11 cellular contexts compared by ENCODE assay signal in genomic region chr12:26704684-26705475, GRCh38.
DNase-seq lines count a peak whose midpoint lies in the region; ATAC-seq, FAIRE-seq and TF ChIP-seq lines count a peak whose summit lies in the region.
"Had no signal": no experiment of that assay in that cellular context is flagged by ENCODE, and none has a peak within 500 bp of the region (broad histone marks: within the 10 kb centered on the region; RNA-seq: fewer than 3 reads in every experiment).

No MANE protein-coding gene starts in this region.

- peaks cover 13% of the 10 kb centered on the region; the same call in 1 of the 2 replicates for H3K4me1 ChIP-seq in HUES48 (ENCODE audit: control insufficient read depth, insufficient read depth, low read length)
- peaks cover 7% of the 10 kb centered on the region for H3K4me1 ChIP-seq in astrocyte (ENCODE audit: insufficient read depth, low read length)
- peaks cover 5 to 22% (median 20%) of the 10 kb centered on the region in 4 donors for H3K4me1 ChIP-seq in liver (ENCODE audit: control insufficient read depth in 4 of 4, insufficient read depth in 4 of 4, low read length in 3 of 4)
- no peaks in the 10 kb centered on the region for H3K4me1 ChIP-seq in effector memory CD4-positive, alpha-beta T cell (ENCODE audit: control insufficient read depth, insufficient read depth, low read length, poor library complexity, severe bottlenecking)
- H3K4me1 ChIP-seq: BLaER1 had no signal

- no peak for TF ChIP-seq RAD21 in liver (IDR thresholded peaks at IDR 0.05)

- no peaks in the 10 kb centered on the region for H3K79me2 ChIP-seq in astrocyte (ENCODE audit: insufficient read depth, low read length)

- peaks cover 2% of the 10 kb centered on the region for H3K36me3 Mint-ChIP-seq in astrocyte (ENCODE audit: low read depth, unreplicated experiment)

- no peaks in the 10 kb centered on the region for H3K27me3 Mint-ChIP-seq in astrocyte (ENCODE audit: low read depth, unreplicated experiment)

- H3K27ac ChIP-seq in HUES48 (ENCODE audit: low read depth, low read length): peak overlapping the region; percentile 33
- H3K27ac ChIP-seq in astrocyte (ENCODE audit: low read depth, low read length): no peak overlapping the region
- H3K27ac ChIP-seq in liver (ENCODE audit: low read depth in 1 of 2, low read length in 2 of 2): no peak overlapping the region
- H3K27ac ChIP-seq in effector memory CD4-positive, alpha-beta T cell (ENCODE audit: insufficient read depth, low read length, poor library complexity, severe bottlenecking): no peak overlapping the region
- H3K27ac ChIP-seq: BLaER1, WERI-Rb-1 had no signal

- H3K4me1 Mint-ChIP-seq in astrocyte (ENCODE audit: low read depth, unreplicated experiment): no peaks in the 10 kb centered on the region

- FAIRE-seq in astrocyte (lab: Jason Lieb, UNC): no peak
- FAIRE-seq: frontal cortex had no signal

- DNase-seq in A172 (ENCODE audit: low spot score) (peak; percentile 7), astrocyte (ENCODE audit: low read depth) (peak; percentile 64), NCI-H1436 (lab: John Stamatoyannopoulos, UW) (no peak)
- DNase-seq in effector memory CD4-positive, alpha-beta T cell: no peak
- DNase-seq: WERI-Rb-1 had no signal

- H3K36me3 ChIP-seq in HUES48 (ENCODE audit: control insufficient read depth, insufficient read depth, low read length) (no peaks in the 10 kb centered on the region), astrocyte (ENCODE audit: insufficient read depth, low read length) (no peaks in the 10 kb centered on the region), liver (ENCODE audit: control insufficient read depth in 4 of 4, insufficient read depth in 3 of 4, low read depth in 1 of 4, low read length in 3 of 4) (peaks cover 1 to 17% (median 7%) of the 10 kb centered on the region in 4 donors)
- peaks cover 2% of the 10 kb centered on the region for H3K36me3 ChIP-seq in effector memory CD4-positive, alpha-beta T cell (ENCODE audit: control insufficient read depth, insufficient read depth, low read length)
- H3K36me3 ChIP-seq: BLaER1, WERI-Rb-1 had no signal

- no peaks in the 10 kb centered on the region for H4K20me1 ChIP-seq in astrocyte (ENCODE audit: insufficient read depth, low read length)
- H4K20me1 ChIP-seq: BLaER1 had no signal

- H3K27ac Mint-ChIP-seq in astrocyte (ENCODE audit: unreplicated experiment): no peak overlapping the region

- ATAC-seq in GM19395 (IDR thresholded peaks at IDR 0.05; ENCODE audit: unreplicated experiment) (no peak), GM19455 (IDR thresholded peaks at IDR 0.05; ENCODE audit: unreplicated experiment) (no peak)

- TF ChIP-seq CTCF in astrocyte (IDR thresholded peaks at IDR 0.05; ENCODE audit: insufficient read depth, low read depth, low read length) (no peak), liver (IDR thresholded peaks at IDR 0.05; ENCODE audit: low read depth, low read length, missing input control) (no peak)

- H3K4me3 ChIP-seq in HUES48 (ENCODE audit: low read depth, low read length): no peak overlapping the region
- H3K4me3 ChIP-seq in astrocyte (ENCODE audit: insufficient read depth, low read depth, low read length): no peak overlapping the region
- no peak overlapping the region for H3K4me3 ChIP-seq in liver (ENCODE audit: low read depth in 1 of 3, low read length in 3 of 3)
- H3K4me3 ChIP-seq in effector memory CD4-positive, alpha-beta T cell (ENCODE audit: insufficient read depth, low read depth, low read length, poor library complexity, severe bottlenecking): no peak overlapping the region
- H3K4me3 ChIP-seq: BLaER1 had no signal

- H3K9ac ChIP-seq in HUES48 (ENCODE audit: low read depth, low read length) (no peak overlapping the region; the same call in 1 of the 2 replicates), astrocyte (ENCODE audit: low read length) (no peak overlapping the region), liver (ENCODE audit: low read depth in 1 of 2, low read length in 2 of 2) (no peak overlapping the region)
- H3K9ac ChIP-seq: BLaER1 had no signal

- peak overlapping the region; percentile 33 for H3K4me2 ChIP-seq in astrocyte (ENCODE audit: low read length)
- H3K4me2 ChIP-seq: BLaER1 had no signal

- H2AFZ ChIP-seq in astrocyte (ENCODE audit: low read depth, low read length): no peak overlapping the region

- 14% methylated on average over 2 of the region's 2 CpGs for WGBS in liver

- H3K27me3 ChIP-seq in HUES48 (ENCODE audit: control insufficient read depth, insufficient read depth, low read length) (no peaks in the 10 kb centered on the region), astrocyte (ENCODE audit: insufficient read depth, low read length) (no peaks in the 10 kb centered on the region), liver (ENCODE audit: control insufficient read depth in 4 of 4, insufficient read depth in 4 of 4, low read length in 3 of 4) (no peaks in the 10 kb centered on the region)
- no peaks in the 10 kb centered on the region for H3K27me3 ChIP-seq in effector memory CD4-positive, alpha-beta T cell (replicated peaks; ENCODE audit: control insufficient read depth, insufficient read depth, low read length, poor library complexity, severe bottlenecking)
- H3K27me3 ChIP-seq: BLaER1 had no signal

- H3K4me3 Mint-ChIP-seq in astrocyte (ENCODE audit: unreplicated experiment): no peak overlapping the region

- H3K9me3 Mint-ChIP-seq in astrocyte (ENCODE audit: unreplicated experiment): no peaks in the 10 kb centered on the region

- H3K9me3 ChIP-seq in HUES48 (ENCODE audit: control insufficient read depth, insufficient read depth, low read length) (no peaks in the 10 kb centered on the region), astrocyte (ENCODE audit: insufficient read depth, low read depth, low read length) (no peaks in the 10 kb centered on the region), liver (ENCODE audit: control insufficient read depth in 4 of 4, low read length in 3 of 4) (no peaks in the 10 kb centered on the region)
- H3K9me3 ChIP-seq in effector memory CD4-positive, alpha-beta T cell (ENCODE audit: control insufficient read depth, low read length): no peaks in the 10 kb centered on the region
- H3K9me3 ChIP-seq: BLaER1 had no signal

TF ChIP-seq in liver, 16 proteins besides CTCF, POLR2A, EP300 and RAD21:
- TF ChIP-seq REST (IDR thresholded peaks at IDR 0.05): no peak
- TF ChIP-seq RXRA (IDR thresholded peaks at IDR 0.05): no peak
- no peak for TF ChIP-seq NR2F2 (IDR thresholded peaks at IDR 0.05)
- no peak for TF ChIP-seq EGR1 (IDR thresholded peaks at IDR 0.05; ENCODE audit: low read depth in 2 of 2)
- peak; percentile 19 for TF ChIP-seq FOXA2 (IDR thresholded peaks at IDR 0.05)
- no peak for TF ChIP-seq SP1 (IDR thresholded peaks at IDR 0.05)
- TF ChIP-seq JUND (IDR thresholded peaks at IDR 0.05): no peak
- TF ChIP-seq HNF4A (conservative IDR thresholded peaks at IDR 0.05): peak in 1 of 2 donors; percentile 11
- no peak for TF ChIP-seq TAF1 (conservative IDR thresholded peaks at IDR 0.05)

Comparison
In these comparisons a context has a peak if more than half of its experiments do, and no peak if none do; other contexts are left out.
1. DNase-seq: peak in A172 (single experiment) and astrocyte (single experiment); none in effector memory CD4-positive, alpha-beta T cell (0 of 3) and NCI-H1436 (single experiment).